ENCODE assay signal across 1 cellular context in the genomic region with DNA sequence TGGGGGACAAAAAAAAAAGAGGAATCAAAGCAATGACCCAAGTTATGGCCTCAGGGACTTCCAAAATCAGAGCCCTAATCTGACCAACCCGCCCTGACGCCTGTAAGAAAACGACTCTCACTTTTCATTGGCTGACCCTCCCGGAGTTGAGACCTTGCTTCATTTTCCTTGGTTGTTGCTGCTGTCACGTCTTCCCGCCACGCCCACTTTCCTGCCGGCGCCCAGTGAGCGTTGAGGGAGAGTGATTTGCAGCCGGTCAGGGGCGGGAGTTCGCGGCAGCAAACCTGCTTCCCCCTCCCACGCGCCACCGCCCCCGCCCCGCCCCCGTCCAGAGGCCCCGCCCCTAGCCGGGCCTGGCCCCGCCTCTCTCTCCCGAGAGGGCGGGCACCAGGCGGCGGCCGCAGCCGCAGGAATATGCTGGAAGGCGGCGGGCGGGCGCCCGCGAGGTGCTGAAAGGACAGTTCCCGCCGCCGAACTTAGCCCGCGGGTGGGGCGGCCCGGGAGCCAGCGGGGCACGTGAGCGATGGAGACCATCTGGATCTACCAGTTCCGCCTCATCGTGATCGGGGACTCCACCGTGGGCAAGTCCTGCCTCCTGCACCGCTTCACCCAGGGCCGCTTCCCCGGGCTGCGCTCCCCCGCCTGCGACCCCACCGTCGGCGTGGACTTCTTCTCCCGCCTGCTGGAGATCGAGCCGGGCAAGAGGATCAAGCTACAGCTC.
A peak's percentile ranks its signal among the peaks of the same experiment; 100 is the strongest.
TF ChIP-seq lines count a peak whose summit lies in the region.

A gene with protein sequence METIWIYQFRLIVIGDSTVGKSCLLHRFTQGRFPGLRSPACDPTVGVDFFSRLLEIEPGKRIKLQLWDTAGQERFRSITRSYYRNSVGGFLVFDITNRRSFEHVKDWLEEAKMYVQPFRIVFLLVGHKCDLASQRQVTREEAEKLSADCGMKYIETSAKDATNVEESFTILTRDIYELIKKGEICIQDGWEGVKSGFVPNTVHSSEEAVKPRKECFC (plus strand): TSS at position 403 of the 721 bp plus-strand sequence. CDS start 121 bp downstream, at position 524.

TF ChIP-seq in IMR-90, 13 proteins besides CTCF, POLR2A, EP300 and RAD21 (continued from another document):
- TF ChIP-seq MXI1 (IDR thresholded peaks at IDR 0.05; ENCODE audit: borderline replicate concordance, low read depth, low read length) (peak; percentile 79; the same call in 1 of the 2 replicates), CEBPB (IDR thresholded peaks at IDR 0.05; ENCODE audit: low read depth, low read length) (no peak), BHLHE40 (IDR thresholded peaks at IDR 0.05; ENCODE audit: low read depth, low read length) (peak; percentile 96)
